ENCODE assay signal across 2 cellular contexts in the genomic region with DNA sequence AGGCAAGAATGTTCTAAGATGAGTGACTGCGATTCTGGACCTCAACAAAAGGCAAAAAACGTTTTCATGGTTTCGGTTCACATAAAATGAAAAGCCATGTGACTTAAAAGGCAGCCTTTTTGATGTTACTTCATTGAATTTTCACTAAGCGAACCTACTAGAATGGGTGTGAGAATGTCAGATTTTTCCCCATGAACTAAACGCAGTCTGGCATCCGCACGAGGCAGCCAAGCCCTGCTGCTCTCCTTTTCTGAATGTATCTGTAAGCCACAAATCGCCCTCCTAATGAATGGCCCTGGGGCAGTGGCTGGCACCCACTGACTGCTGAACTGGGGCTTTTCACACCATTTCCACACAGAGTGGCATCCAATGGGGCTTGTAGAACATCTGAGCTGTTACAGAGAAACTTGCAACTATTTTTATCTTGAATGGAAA.
TF ChIP-seq lines count a peak whose summit lies in the region.

No MANE protein-coding gene starts in this region.

TF ChIP-seq in endothelial cell of umbilical vein, 7 proteins besides CTCF, POLR2A, EP300 and RAD21 (continued from another document):
- TF ChIP-seq EZH2 (IDR thresholded peaks at IDR 0.05; ENCODE audit: borderline replicate concordance, low read depth, low read length, severe bottlenecking) (no peak), FOS (IDR thresholded peaks at IDR 0.05; ENCODE audit: borderline replicate concordance, insufficient read depth, low read length) (no peak)

TF ChIP-seq in neural cell, 6 proteins besides CTCF, POLR2A, EP300 and RAD21 (continued from another document):
- TF ChIP-seq REST (IDR thresholded peaks at IDR 0.05; ENCODE audit: borderline replicate concordance): no peak
- TF ChIP-seq POLR2AphosphoS5 (IDR thresholded peaks at IDR 0.05): no peak
- TF ChIP-seq MXI1 (conservative IDR thresholded peaks at IDR 0.05; ENCODE audit: poor library complexity, severe bottlenecking): no peak
TF ChIP-seq in neural cell: peak in this region for 0.
